Comparison of ENCODE assay signal across 15 cellular contexts in genomic region chr17:53627511-53627910, GRCh38.
DNase-seq lines count a peak whose midpoint lies in the region; ATAC-seq, FAIRE-seq and TF ChIP-seq lines count a peak whose summit lies in the region.
"Had no signal": no experiment of that assay in that cellular context is flagged by ENCODE, and none has a peak within 500 bp of the region (broad histone marks: within the 10 kb centered on the region; RNA-seq: fewer than 3 reads in every experiment).

No MANE protein-coding gene starts in this region.

- no peak for TF ChIP-seq EP300 in A549 (IDR thresholded peaks at IDR 0.05)

- 7% methylated on average over 1 of the region's 1 CpG for WGBS in A549 (ENCODE audit: missing lambda C conversion rate)

- no peaks in the 10 kb centered on the region for H3K27me3 Mint-ChIP-seq in astrocyte (ENCODE audit: low read depth, unreplicated experiment)
- no peaks in the 10 kb centered on the region for H3K27me3 Mint-ChIP-seq in glutamatergic neuron (ENCODE audit: unreplicated experiment)
- H3K27me3 Mint-ChIP-seq: activated naive CD8-positive, alpha-beta T cell treated with anti-CD3 and anti-CD28 coated beads, Interleukin-2, amount 10 ng/mL, durations not matched to agents 7 days and 5 days; memory B cell had no signal

- no peaks in the 10 kb centered on the region for H3K36me3 Mint-ChIP-seq in astrocyte (ENCODE audit: low read depth, unreplicated experiment)
- no peaks in the 10 kb centered on the region for H3K36me3 Mint-ChIP-seq in glutamatergic neuron (ENCODE audit: unreplicated experiment)
- H3K36me3 Mint-ChIP-seq: activated naive CD8-positive, alpha-beta T cell treated with anti-CD3 and anti-CD28 coated beads, Interleukin-2, amount 10 ng/mL, durations not matched to agents 7 days and 5 days; memory B cell had no signal

- DNase-seq in A549 (ENCODE audit: low read depth in 1 of 2, low spot score in 1 of 2), result peak; percentile 17 to 26
- DNase-seq in HCEC 1CT, result peak; percentile 81
- peak; percentile 76 for DNase-seq in astrocyte (ENCODE audit: low read depth)
- DNase-seq in glomerular visceral epithelial cell (ENCODE audit: extremely low spot score), result peak; percentile 51
- no peak for DNase-seq in NCI-H345 treated with DMSO at 0.1 percent for 48 hours (lab: John Stamatoyannopoulos, UW; ENCODE audit: unreplicated experiment)
- DNase-seq in NCI-H524 (lab: John Stamatoyannopoulos, UW), result no peak
- DNase-seq in G401 (ENCODE audit: low spot score), result no peak
- no peak for DNase-seq in glutamatergic neuron
- DNase-seq: activated naive CD8-positive, alpha-beta T cell treated with anti-CD3 and anti-CD28 coated beads, Interleukin-2, amount 10 ng/mL, durations not matched to agents 7 days and 5 days; NCI-H146; NCI-H69; Right ventricle myocardium superior; upper lobe of right lung had no signal

- peaks cover 25% of the 10 kb centered on the region for H3K4me1 ChIP-seq in A549
- H3K4me1 ChIP-seq in astrocyte (ENCODE audit: insufficient read depth, low read length), result peaks cover 32% of the 10 kb centered on the region
- H3K4me1 ChIP-seq: parathyroid adenoma, upper lobe of right lung had no signal

- H3K27ac ChIP-seq in A549, result peak overlapping the region in 1 of 2 experiments; percentile 46; a peak in 3 of 6 replicates
- peak overlapping the region; percentile 86 for H3K27ac ChIP-seq in astrocyte (ENCODE audit: low read depth, low read length)
- H3K27ac ChIP-seq: parathyroid adenoma, upper lobe of right lung had no signal

- TF ChIP-seq CTCF in A549 (IDR thresholded peaks at IDR 0.05) (no peak), astrocyte (IDR thresholded peaks at IDR 0.05; ENCODE audit: insufficient read depth, low read depth, low read length) (no peak), glutamatergic neuron (IDR thresholded peaks at IDR 0.05; ENCODE audit: partially characterized antibody, unreplicated experiment) (no peak)

- ATAC-seq in A549, result peak; percentile 39 to 51; a peak in 2 of 6 replicates
- ATAC-seq: upper lobe of right lung had no signal

- no peak for TF ChIP-seq POLR2A in A549 (IDR thresholded peaks at IDR 0.05; ENCODE audit: low read length)

- peaks cover 35% of the 10 kb centered on the region for H3K4me1 Mint-ChIP-seq in astrocyte (ENCODE audit: low read depth, unreplicated experiment)
- peaks cover 4% of the 10 kb centered on the region for H3K4me1 Mint-ChIP-seq in glutamatergic neuron (ENCODE audit: low read depth, unreplicated experiment)
- H3K4me1 Mint-ChIP-seq: activated naive CD8-positive, alpha-beta T cell treated with anti-CD3 and anti-CD28 coated beads, Interleukin-2, amount 10 ng/mL, durations not matched to agents 7 days and 5 days; memory B cell had no signal

- H3K4me3 ChIP-seq in A549 (no peak overlapping the region), astrocyte (ENCODE audit: insufficient read depth, low read depth, low read length) (no peak overlapping the region)
- H3K4me3 ChIP-seq: upper lobe of right lung had no signal

- peak overlapping the region; percentile 64 for H3K9ac ChIP-seq in astrocyte (ENCODE audit: low read length)
- H3K9ac ChIP-seq: parathyroid adenoma had no signal

- no peaks in the 10 kb centered on the region for H3K27me3 ChIP-seq in astrocyte (ENCODE audit: insufficient read depth, low read length)
- H3K27me3 ChIP-seq: upper lobe of right lung had no signal

- H3K27ac Mint-ChIP-seq in astrocyte (ENCODE audit: unreplicated experiment) (peak overlapping the region; percentile 94), glutamatergic neuron (ENCODE audit: unreplicated experiment) (no peak overlapping the region)
- H3K27ac Mint-ChIP-seq: activated naive CD8-positive, alpha-beta T cell treated with anti-CD3 and anti-CD28 coated beads, Interleukin-2, amount 10 ng/mL, durations not matched to agents 7 days and 5 days; memory B cell had no signal

- no peaks in the 10 kb centered on the region for H4K20me1 ChIP-seq in astrocyte (ENCODE audit: insufficient read depth, low read length)

- H3K36me3 ChIP-seq in astrocyte (ENCODE audit: insufficient read depth, low read length), result no peaks in the 10 kb centered on the region
- H3K36me3 ChIP-seq: upper lobe of right lung had no signal

- POLR2A ChIA-PET in A549 (lab: Yijun Ruan, JAX), result no interaction called here

- FAIRE-seq in A549 (lab: Jason Lieb, UNC) (peak; percentile 83), astrocyte (lab: Jason Lieb, UNC) (peak; percentile 43)

- H3K9me3 Mint-ChIP-seq in astrocyte (ENCODE audit: unreplicated experiment), result no peaks in the 10 kb centered on the region
- peaks cover 1% of the 10 kb centered on the region for H3K9me3 Mint-ChIP-seq in glutamatergic neuron (ENCODE audit: unreplicated experiment)
- H3K9me3 Mint-ChIP-seq: activated naive CD8-positive, alpha-beta T cell treated with anti-CD3 and anti-CD28 coated beads, Interleukin-2, amount 10 ng/mL, durations not matched to agents 7 days and 5 days had no signal

- H3K4me2 ChIP-seq in A549 (peak overlapping the region; percentile 55), astrocyte (ENCODE audit: low read length) (peak overlapping the region; percentile 76)

- H3K9me3 ChIP-seq in A549, result no peaks in the 10 kb centered on the region; the same call in 2 of the 3 replicates
- no peaks in the 10 kb centered on the region for H3K9me3 ChIP-seq in astrocyte (ENCODE audit: insufficient read depth, low read depth, low read length)
- H3K9me3 ChIP-seq: upper lobe of right lung had no signal

- H2AFZ ChIP-seq in astrocyte (ENCODE audit: low read depth, low read length), result no peak overlapping the region
- H2AFZ ChIP-seq: parathyroid adenoma had no signal

- CTCF ChIA-PET in A549 (lab: Yijun Ruan, JAX), result no interaction called here

- no peaks in the 10 kb centered on the region for H3K79me2 ChIP-seq in astrocyte (ENCODE audit: insufficient read depth, low read length)
- H3K79me2 ChIP-seq: parathyroid adenoma had no signal

- no peak for TF ChIP-seq RAD21 in A549 (conservative IDR thresholded peaks at IDR 0.05 in 1 of 2, IDR thresholded peaks at IDR 0.05 in 1 of 2)

- peak overlapping the region; percentile 16 for H3K4me3 Mint-ChIP-seq in astrocyte (ENCODE audit: unreplicated experiment)
- H3K4me3 Mint-ChIP-seq in glutamatergic neuron (ENCODE audit: unreplicated experiment), result no peak overlapping the region
- H3K4me3 Mint-ChIP-seq: activated naive CD8-positive, alpha-beta T cell treated with anti-CD3 and anti-CD28 coated beads, Interleukin-2, amount 10 ng/mL, durations not matched to agents 7 days and 5 days; memory B cell had no signal

- in situ Hi-C loops in G401 (cut with HindIII; ENCODE audit: low sequenced_read_pairs), result no loop called here

TF ChIP-seq in A549, 52 proteins besides CTCF, POLR2A, EP300 and RAD21:
- no peak for TF ChIP-seq MAX (IDR thresholded peaks at IDR 0.05)
- peak; percentile 97 for TF ChIP-seq FOSL2 (IDR thresholded peaks at IDR 0.05)
- TF ChIP-seq FOSL2 (CRISPR knock-in tag; IDR thresholded peaks at IDR 0.05), result peak; percentile 58
- TF ChIP-seq PHF8 (IDR thresholded peaks at IDR 0.05; ENCODE audit: borderline replicate concordance, low read depth), result no peak
- no peak for TF ChIP-seq REST (IDR thresholded peaks at IDR 0.05)
- TF ChIP-seq RCOR1 (IDR thresholded peaks at IDR 0.05; ENCODE audit: low read depth, low read length), result no peak
- no peak for TF ChIP-seq KDM1A (IDR thresholded peaks at IDR 0.05; ENCODE audit: low read depth)
- TF ChIP-seq JUN (IDR thresholded peaks at IDR 0.05), result peak in 1 of 2 experiments; percentile 28; a peak in 2 of 5 replicates
- TF ChIP-seq NR3C1 (IDR thresholded peaks at IDR 0.05), result no peak
- peak; percentile 10 to 59; a peak in 3 of 4 replicates for TF ChIP-seq CEBPB (IDR thresholded peaks at IDR 0.05)
- peak; percentile 93 for TF ChIP-seq JUNB (IDR thresholded peaks at IDR 0.05)
- no peak for TF ChIP-seq KDM5A (IDR thresholded peaks at IDR 0.05)
- TF ChIP-seq TP53 (CRISPR knock-in tag; IDR thresholded peaks at IDR 0.05), result no peak
- TF ChIP-seq POLR2AphosphoS2 (conservative IDR thresholded peaks at IDR 0.05; ENCODE audit: low read length), result no peak

Comparison
In these comparisons a context has a peak if more than half of its experiments do, and no peak if none do; other contexts are left out.
1. DNase-seq: peak in A549 (2 of 2), HCEC 1CT (single experiment), astrocyte (single experiment) and glomerular visceral epithelial cell (single experiment); none in NCI-H345 treated with DMSO at 0.1 percent for 48 hours (single experiment), NCI-H524 (0 of 2), G401 (single experiment) and glutamatergic neuron (single experiment).